14 cellular contexts compared by ENCODE assay signal in genomic region chr1:232045571-232045970, GRCh38.
A peak's percentile ranks its signal among the peaks of the same experiment; 100 is the strongest.
DNase-seq lines count a peak whose midpoint lies in the region; ATAC-seq and TF ChIP-seq lines count a peak whose summit lies in the region.
"Had no signal": no experiment of that assay in that cellular context is flagged by ENCODE, and none has a peak within 500 bp of the region (broad histone marks: within the 10 kb centered on the region; RNA-seq: fewer than 3 reads in every experiment).

No MANE protein-coding gene starts in this region.

- TF ChIP-seq CTCF in GM23338 (conservative IDR thresholded peaks at IDR 0.05; ENCODE audit: low read depth in 2 of 2): no peak
- no peak for TF ChIP-seq CTCF in mesothelial cell of epicardium (IDR thresholded peaks at IDR 0.05; ENCODE audit: unreplicated experiment)
- no peak for TF ChIP-seq CTCF in PC-9 (conservative IDR thresholded peaks at IDR 0.05)
- no peak for TF ChIP-seq CTCF in Caco-2 (IDR thresholded peaks at IDR 0.05; ENCODE audit: insufficient read depth in 1 of 2, low read depth in 1 of 2, low read length in 1 of 2, severe bottlenecking in 1 of 2, unreplicated experiment in 1 of 2)

- H3K36me3 Mint-ChIP-seq in GM23338 (ENCODE audit: low read depth) (no peaks in the 10 kb centered on the region), mesothelial cell of epicardium (no peaks in the 10 kb centered on the region), Caco-2 (ENCODE audit: insufficient read depth, unreplicated experiment) (no peaks in the 10 kb centered on the region)

- H3K36me3 ChIP-seq in GM23338 (ENCODE audit: insufficient read depth) (no peaks in the 10 kb centered on the region), PC-9 (ENCODE audit: low read depth) (no peaks in the 10 kb centered on the region), Caco-2 (ENCODE audit: control insufficient read depth, insufficient read depth, low read length) (no peaks in the 10 kb centered on the region)
- H3K36me3 ChIP-seq: SJCRH30 had no signal

- H3K79me2 ChIP-seq in GM23338 (replicated peaks; ENCODE audit: insufficient read depth): no peaks in the 10 kb centered on the region
- H3K79me2 ChIP-seq in PC-9 (ENCODE audit: low read depth): no peaks in the 10 kb centered on the region

- H3K4me2 ChIP-seq in GM23338 (peak overlapping the region; percentile 46), PC-9 (no peak overlapping the region)

- H3K27ac ChIP-seq in GM23338 (ENCODE audit: low read depth): peak overlapping the region; percentile 18
- peak overlapping the region; percentile 31 for H3K27ac ChIP-seq in epithelial cell of prostate
- no peak overlapping the region for H3K27ac ChIP-seq in PC-9
- H3K27ac ChIP-seq: SJCRH30 had no signal

- no TSS peak for BruUV-seq in PC-9 (replicated peaks; lab: Mats Ljungman, UMichigan)
- BruUV-seq in Caco-2 (replicated peaks; lab: Mats Ljungman, UMichigan): no TSS peak

- H2AFZ ChIP-seq in GM23338: peak overlapping the region; percentile 57
- no peak overlapping the region for H2AFZ ChIP-seq in PC-9

- H3K27me3 ChIP-seq in GM23338 (ENCODE audit: insufficient read depth): no peaks in the 10 kb centered on the region
- no peaks in the 10 kb centered on the region for H3K27me3 ChIP-seq in PC-9 (ENCODE audit: insufficient read depth, low read depth)
- H3K27me3 ChIP-seq in Caco-2 (replicated peaks; ENCODE audit: control insufficient read depth, insufficient read depth, low read length): no peaks in the 10 kb centered on the region
- H3K27me3 ChIP-seq: SJCRH30 had no signal

- intact Hi-C loops in PC-9 (cut with micrococcal nuclease; ENCODE audit: unreplicated experiment) (no loop called here), Caco-2 (cut with micrococcal nuclease; ENCODE audit: unreplicated experiment) (no loop called here)

- H3K9me3 Mint-ChIP-seq in GM23338 (no peaks in the 10 kb centered on the region), mesothelial cell of epicardium (no peaks in the 10 kb centered on the region), Caco-2 (ENCODE audit: unreplicated experiment) (peaks cover 9% of the 10 kb centered on the region)

- no peak for ATAC-seq in GM23338

- peaks cover 2% of the 10 kb centered on the region for H3K27me3 Mint-ChIP-seq in GM23338 (ENCODE audit: insufficient read depth, low read depth, poor library complexity)
- peaks cover 6% of the 10 kb centered on the region for H3K27me3 Mint-ChIP-seq in mesothelial cell of epicardium (ENCODE audit: low read depth)
- peaks cover 21% of the 10 kb centered on the region for H3K27me3 Mint-ChIP-seq in Caco-2 (ENCODE audit: insufficient read depth, unreplicated experiment)

- H3K4me3 ChIP-seq in GM23338 (no peak overlapping the region), PC-9 (no peak overlapping the region), Caco-2 (ENCODE audit: low read depth, low read length) (no peak overlapping the region)
- H3K4me3 ChIP-seq: SJCRH30 had no signal

- peaks cover 11% of the 10 kb centered on the region for H3K9me2 ChIP-seq in GM23338 (ENCODE audit: insufficient read depth)
- H3K9me2 ChIP-seq in PC-9 (ENCODE audit: insufficient read depth): peaks cover 5% of the 10 kb centered on the region; the same call in 1 of the 2 replicates

- H3F3A ChIP-seq in GM23338 (replicated peaks; ENCODE audit: low read depth) (no peaks in the 10 kb centered on the region), PC-9 (ENCODE audit: insufficient read depth, low read depth) (no peaks in the 10 kb centered on the region)

- POLR2A ChIA-PET in PC-9 (lab: Charles Lee; ENCODE audit: unreplicated experiment) (no interaction called here), Caco-2 (lab: Charles Lee) (no interaction called here)

- no peaks in the 10 kb centered on the region for H4K20me1 ChIP-seq in GM23338 (replicated peaks; ENCODE audit: insufficient read depth)
- no peaks in the 10 kb centered on the region for H4K20me1 ChIP-seq in PC-9 (ENCODE audit: insufficient read depth)

- CTCF ChIA-PET in PC-9 (lab: Charles Lee) (no interaction called here), Caco-2 (lab: Charles Lee) (no interaction called here)

- H3K9me3 ChIP-seq in PC-9 (ENCODE audit: insufficient read depth, low read depth) (no peaks in the 10 kb centered on the region), Caco-2 (no peaks in the 10 kb centered on the region)
- H3K9me3 ChIP-seq: SJCRH30 had no signal

- no peak for DNase-seq in GM23338 (ENCODE audit: low spot score)
- DNase-seq in NOMO-1 (lab: John Stamatoyannopoulos, UW; ENCODE audit: unreplicated experiment in 2 of 2): peak; percentile 66 to 85
- peak; percentile 56 for DNase-seq in epithelial cell of prostate (ENCODE audit: low read depth, low spot score)
- no peak for DNase-seq in mesothelial cell of epicardium (ENCODE audit: low spot score in 2 of 2, unreplicated experiment in 2 of 2)
- no peak for DNase-seq in NCI-H2081 (lab: John Stamatoyannopoulos, UW)
- no peak for DNase-seq in PC-9
- DNase-seq in Caco-2: no peak
- DNase-seq: AML-193, MM.1S, NCI-H1105 treated with DMSO at 0.1 percent for 48 hours, NCI-H1694 treated with DMSO at 0.1 percent for 48 hours, NCI-H510A treated with DMSO at 0.1 percent for 48 hours, SJCRH30 had no signal

- H3K27ac Mint-ChIP-seq in GM23338 (peak overlapping the region; percentile 4), mesothelial cell of epicardium (peak overlapping the region; percentile 19), Caco-2 (ENCODE audit: unreplicated experiment) (no peak overlapping the region)
- H3K27ac Mint-ChIP-seq: CD14-positive monocyte had no signal

- H3K4me1 ChIP-seq in GM23338 (ENCODE audit: insufficient read depth) (peaks cover 26% of the 10 kb centered on the region), PC-9 (replicated peaks; ENCODE audit: insufficient read depth) (no peaks in the 10 kb centered on the region), Caco-2 (no peaks in the 10 kb centered on the region)
- H3K4me1 ChIP-seq: SJCRH30 had no signal

- H3K4me3 Mint-ChIP-seq in GM23338: peak overlapping the region; percentile 1; the same call in 1 of the 3 replicates
- no peak overlapping the region for H3K4me3 Mint-ChIP-seq in mesothelial cell of epicardium
- no peak overlapping the region for H3K4me3 Mint-ChIP-seq in Caco-2 (ENCODE audit: unreplicated experiment)
- H3K4me3 Mint-ChIP-seq: CD14-positive monocyte had no signal

- H3K4me1 Mint-ChIP-seq in GM23338 (peaks cover 19% of the 10 kb centered on the region), mesothelial cell of epicardium (peaks cover 20% of the 10 kb centered on the region), Caco-2 (ENCODE audit: low read depth, unreplicated experiment) (no peaks in the 10 kb centered on the region)

TF ChIP-seq in GM23338, 12 proteins besides CTCF, POLR2A, EP300 and RAD21 (continues in another document):
- TF ChIP-seq NANOG (IDR thresholded peaks at IDR 0.05; ENCODE audit: borderline replicate concordance) (no peak), ZNF462 (CRISPR knock-in tag; IDR thresholded peaks at IDR 0.05) (no peak)

Comparison
In these comparisons a context has a peak if more than half of its experiments do, and no peak if none do; other contexts are left out.
1. DNase-seq: peak in NOMO-1 (2 of 2) and epithelial cell of prostate (single experiment); none in GM23338 (single experiment), mesothelial cell of epicardium (0 of 2), NCI-H2081 (0 of 2), PC-9 (0 of 2) and Caco-2 (0 of 2).